ENCODE assay signal across 18 cellular contexts in the genomic region with DNA sequence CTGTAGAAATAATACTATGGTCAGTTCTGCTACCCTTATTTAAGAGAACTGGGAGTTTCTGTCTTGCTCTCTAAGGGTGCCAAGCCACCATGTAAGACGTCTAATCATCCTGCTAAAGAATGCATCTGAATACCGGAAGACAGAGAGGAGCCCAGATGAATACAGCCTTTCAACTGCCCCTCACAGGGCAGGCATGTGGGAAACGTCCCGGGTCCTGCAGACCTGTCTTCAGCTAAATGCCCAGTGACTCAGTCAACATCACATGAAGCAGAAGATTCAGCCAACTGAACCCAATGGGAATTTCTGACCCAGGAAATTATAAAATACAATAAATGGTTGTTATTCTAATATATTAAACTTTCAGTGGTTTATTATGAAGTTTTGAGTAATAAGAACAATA.
DNase-seq lines count a peak whose midpoint lies in the region; ATAC-seq and TF ChIP-seq lines count a peak whose summit lies in the region.
"Had no signal": no experiment of that assay in that cellular context is flagged by ENCODE, and none has a peak within 500 bp of the region (broad histone marks: within the 10 kb centered on the region; RNA-seq: fewer than 3 reads in every experiment).

No MANE protein-coding gene starts in this region.

- H4K20me1 ChIP-seq in neural progenitor cell (ENCODE audit: low read depth), result no peaks in the 10 kb centered on the region
- H4K20me1 ChIP-seq: BLaER1 treated with 17β-estradiol and CSF1 and Interleukin-3, amounts not matched to agents 10 nM and 100 nM had no signal

- H3K9ac ChIP-seq in neural progenitor cell, result no peak overlapping the region
- H3K9ac ChIP-seq: BLaER1 treated with 17β-estradiol and CSF1 and Interleukin-3, amounts not matched to agents 10 nM and 100 nM had no signal

- CTCF ChIA-PET in WTC11 (lab: Charles Lee), result no interaction called here
- CTCF ChIA-PET in RWPE1 (lab: Yijun Ruan, JAX), result no interaction called here

- H2AFZ ChIP-seq in neural progenitor cell (replicated peaks), result no peak overlapping the region

- no peak for TF ChIP-seq CTCF in WTC11 (IDR thresholded peaks at IDR 0.05)
- TF ChIP-seq CTCF in neural progenitor cell (IDR thresholded peaks at IDR 0.05), result no peak
- no peak for TF ChIP-seq CTCF in RWPE1 (conservative IDR thresholded peaks at IDR 0.05; ENCODE audit: low read depth)

- H3K36me3 Mint-ChIP-seq in WTC11, result no peaks in the 10 kb centered on the region
- H3K36me3 Mint-ChIP-seq in neural progenitor cell, result no peaks in the 10 kb centered on the region
- H3K36me3 Mint-ChIP-seq: CD8-positive, alpha-beta T cell had no signal

- POLR2A ChIA-PET in WTC11 (lab: Charles Lee) (no interaction called here), RWPE1 (lab: Yijun Ruan, JAX; ENCODE audit: low non-redundant PET) (no interaction called here)

- no peak overlapping the region for H3K4me3 Mint-ChIP-seq in WTC11
- H3K4me3 Mint-ChIP-seq in neural progenitor cell, result no peak overlapping the region
- H3K4me3 Mint-ChIP-seq: B cell; CD8-positive, alpha-beta T cell had no signal

- H3K79me2 ChIP-seq in neural progenitor cell (ENCODE audit: low read depth), result no peaks in the 10 kb centered on the region

- no peak overlapping the region for H3K4me2 ChIP-seq in neural progenitor cell
- H3K4me2 ChIP-seq: BLaER1 treated with 17β-estradiol and CSF1 and Interleukin-3, amounts not matched to agents 10 nM and 100 nM had no signal

- H3K27me3 Mint-ChIP-seq in WTC11 (ENCODE audit: low read depth), result no peaks in the 10 kb centered on the region
- H3K27me3 Mint-ChIP-seq in neural progenitor cell (ENCODE audit: insufficient read depth, low read depth), result no peaks in the 10 kb centered on the region
- H3K27me3 Mint-ChIP-seq: B cell had no signal

- peaks cover 7% of the 10 kb centered on the region for H3K4me1 ChIP-seq in neural progenitor cell
- H3K4me1 ChIP-seq: BLaER1 treated with 17β-estradiol and CSF1 and Interleukin-3, amounts not matched to agents 10 nM and 100 nM had no signal

- no peaks in the 10 kb centered on the region for H3K36me3 ChIP-seq in neural progenitor cell
- H3K36me3 ChIP-seq: BLaER1 treated with 17β-estradiol and CSF1 and Interleukin-3, amounts not matched to agents 10 nM and 100 nM; HAP-1 had no signal

- H3K9me3 Mint-ChIP-seq in WTC11 (no peaks in the 10 kb centered on the region; the same call in 1 of the 2 replicates), neural progenitor cell (no peaks in the 10 kb centered on the region)

- H3K27ac ChIP-seq in neural progenitor cell (no peak overlapping the region), RWPE1 (no peak overlapping the region)
- H3K27ac ChIP-seq: BLaER1 treated with 17β-estradiol and CSF1 and Interleukin-3, amounts not matched to agents 10 nM and 100 nM had no signal

- intact Hi-C loops in sciatic nerve (cut with DNase I), result no loop called here

- H3K27ac Mint-ChIP-seq in WTC11 (no peak overlapping the region), neural progenitor cell (no peak overlapping the region)
- H3K27ac Mint-ChIP-seq: B cell; CD8-positive, alpha-beta T cell had no signal

- no peaks in the 10 kb centered on the region for H3F3A ChIP-seq in neural progenitor cell (ENCODE audit: low read depth)

- no peaks in the 10 kb centered on the region for H3K9me3 ChIP-seq in neural progenitor cell (ENCODE audit: low read depth)
- H3K9me3 ChIP-seq: BLaER1 treated with 17β-estradiol and CSF1 and Interleukin-3, amounts not matched to agents 10 nM and 100 nM; HAP-1 had no signal

- DNase-seq in COLO829 (ENCODE audit: low spot score) (peak; percentile 14), WTC11 (ENCODE audit: low spot score) (no peak), foreskin melanocyte (peak; percentile 85), neural progenitor cell (ENCODE audit: low spot score) (peak; percentile 60), NCI-H2029 (lab: John Stamatoyannopoulos, UW) (no peak), RWPE1 (ENCODE audit: low spot score) (no peak), sciatic nerve (ENCODE audit: low spot score) (no peak)
- DNase-seq in stimulated activated CD4-positive, alpha-beta T cell treated with anti-CD3 and anti-CD28 coated beads, Interleukin-1b, Interleukin-23, amount 100 ng/mL, for 48 hours, result no peak
- DNase-seq: 8988T; CD8-positive, alpha-beta T cell; COR-L47; DMS 273 treated with DMSO at 0.1 percent for 48 hours; DMS53; DND-41; EL had no signal

- H3K4me1 Mint-ChIP-seq in WTC11, result peaks cover 21% of the 10 kb centered on the region
- peaks cover 7% of the 10 kb centered on the region for H3K4me1 Mint-ChIP-seq in neural progenitor cell
- H3K4me1 Mint-ChIP-seq: B cell had no signal

- no peaks in the 10 kb centered on the region for H3K27me3 ChIP-seq in neural progenitor cell
- H3K27me3 ChIP-seq: BLaER1 treated with 17β-estradiol and CSF1 and Interleukin-3, amounts not matched to agents 10 nM and 100 nM had no signal

- ATAC-seq in WTC11 (peak; percentile 70), sciatic nerve (no peak)
- ATAC-seq: CD8-positive, alpha-beta T cell had no signal

- H3K4me3 ChIP-seq in neural progenitor cell, result no peak overlapping the region
- H3K4me3 ChIP-seq: BLaER1 treated with 17β-estradiol and CSF1 and Interleukin-3, amounts not matched to agents 10 nM and 100 nM; HAP-1 had no signal

TF ChIP-seq in WTC11, 78 proteins besides CTCF, POLR2A, EP300 and RAD21 (continues in another document):
- TF ChIP-seq, protein P1, sequence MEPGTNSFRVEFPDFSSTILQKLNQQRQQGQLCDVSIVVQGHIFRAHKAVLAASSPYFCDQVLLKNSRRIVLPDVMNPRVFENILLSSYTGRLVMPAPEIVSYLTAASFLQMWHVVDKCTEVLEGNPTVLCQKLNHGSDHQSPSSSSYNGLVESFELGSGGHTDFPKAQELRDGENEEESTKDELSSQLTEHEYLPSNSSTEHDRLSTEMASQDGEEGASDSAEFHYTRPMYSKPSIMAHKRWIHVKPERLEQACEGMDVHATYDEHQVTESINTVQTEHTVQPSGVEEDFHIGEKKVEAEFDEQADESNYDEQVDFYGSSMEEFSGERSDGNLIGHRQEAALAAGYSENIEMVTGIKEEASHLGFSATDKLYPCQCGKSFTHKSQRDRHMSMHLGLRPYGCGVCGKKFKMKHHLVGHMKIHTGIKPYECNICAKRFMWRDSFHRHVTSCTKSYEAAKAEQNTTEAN (CRISPR knock-in tag; IDR thresholded peaks at IDR 0.05), result no peak
- TF ChIP-seq, protein P2, sequence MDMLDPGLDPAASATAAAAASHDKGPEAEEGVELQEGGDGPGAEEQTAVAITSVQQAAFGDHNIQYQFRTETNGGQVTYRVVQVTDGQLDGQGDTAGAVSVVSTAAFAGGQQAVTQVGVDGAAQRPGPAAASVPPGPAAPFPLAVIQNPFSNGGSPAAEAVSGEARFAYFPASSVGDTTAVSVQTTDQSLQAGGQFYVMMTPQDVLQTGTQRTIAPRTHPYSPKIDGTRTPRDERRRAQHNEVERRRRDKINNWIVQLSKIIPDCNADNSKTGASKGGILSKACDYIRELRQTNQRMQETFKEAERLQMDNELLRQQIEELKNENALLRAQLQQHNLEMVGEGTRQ (CRISPR knock-in tag; IDR thresholded peaks at IDR 0.05), result no peak
- TF ChIP-seq GABPB1 (CRISPR knock-in tag; IDR thresholded peaks at IDR 0.05) (no peak), NR3C1 (CRISPR knock-in tag; conservative IDR thresholded peaks at IDR 0.05; ENCODE audit: low read depth) (no peak), TEAD4 (CRISPR knock-in tag; IDR thresholded peaks at IDR 0.05) (no peak), FOXP1 (CRISPR knock-in tag; IDR thresholded peaks at IDR 0.05; ENCODE audit: borderline replicate concordance) (no peak), HMGA2 (CRISPR knock-in tag; IDR thresholded peaks at IDR 0.05) (no peak), NR1H2 (CRISPR knock-in tag; IDR thresholded peaks at IDR 0.05) (no peak), CREB1 (CRISPR knock-in tag; IDR thresholded peaks at IDR 0.05) (no peak), ZNF671 (CRISPR knock-in tag; IDR thresholded peaks at IDR 0.05) (no peak), SMAD4 (CRISPR knock-in tag; IDR thresholded peaks at IDR 0.05) (no peak), ELF4 (CRISPR knock-in tag; IDR thresholded peaks at IDR 0.05; ENCODE audit: low read depth) (no peak), FOXJ3 (CRISPR knock-in tag; IDR thresholded peaks at IDR 0.05; ENCODE audit: borderline replicate concordance) (no peak)
- TF ChIP-seq, protein P3, sequence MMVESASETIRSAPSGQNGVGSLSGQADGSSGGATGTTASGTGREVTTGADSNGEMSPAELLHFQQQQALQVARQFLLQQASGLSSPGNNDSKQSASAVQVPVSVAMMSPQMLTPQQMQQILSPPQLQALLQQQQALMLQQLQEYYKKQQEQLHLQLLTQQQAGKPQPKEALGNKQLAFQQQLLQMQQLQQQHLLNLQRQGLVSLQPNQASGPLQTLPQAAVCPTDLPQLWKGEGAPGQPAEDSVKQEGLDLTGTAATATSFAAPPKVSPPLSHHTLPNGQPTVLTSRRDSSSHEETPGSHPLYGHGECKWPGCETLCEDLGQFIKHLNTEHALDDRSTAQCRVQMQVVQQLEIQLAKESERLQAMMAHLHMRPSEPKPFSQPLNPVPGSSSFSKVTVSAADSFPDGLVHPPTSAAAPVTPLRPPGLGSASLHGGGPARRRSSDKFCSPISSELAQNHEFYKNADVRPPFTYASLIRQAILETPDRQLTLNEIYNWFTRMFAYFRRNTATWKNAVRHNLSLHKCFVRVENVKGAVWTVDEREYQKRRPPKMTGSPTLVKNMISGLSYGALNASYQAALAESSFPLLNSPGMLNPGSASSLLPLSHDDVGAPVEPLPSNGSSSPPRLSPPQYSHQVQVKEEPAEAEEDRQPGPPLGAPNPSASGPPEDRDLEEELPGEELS (CRISPR knock-in tag; IDR thresholded peaks at IDR 0.05), result no peak
- TF ChIP-seq, protein P4, sequence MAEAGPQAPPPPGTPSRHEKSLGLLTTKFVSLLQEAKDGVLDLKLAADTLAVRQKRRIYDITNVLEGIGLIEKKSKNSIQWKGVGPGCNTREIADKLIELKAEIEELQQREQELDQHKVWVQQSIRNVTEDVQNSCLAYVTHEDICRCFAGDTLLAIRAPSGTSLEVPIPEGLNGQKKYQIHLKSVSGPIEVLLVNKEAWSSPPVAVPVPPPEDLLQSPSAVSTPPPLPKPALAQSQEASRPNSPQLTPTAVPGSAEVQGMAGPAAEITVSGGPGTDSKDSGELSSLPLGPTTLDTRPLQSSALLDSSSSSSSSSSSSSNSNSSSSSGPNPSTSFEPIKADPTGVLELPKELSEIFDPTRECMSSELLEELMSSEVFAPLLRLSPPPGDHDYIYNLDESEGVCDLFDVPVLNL (CRISPR knock-in tag; IDR thresholded peaks at IDR 0.05; ENCODE audit: borderline replicate concordance, low read depth), result no peak

Comparison
In these comparisons a context has a peak if more than half of its experiments do, and no peak if none do; other contexts are left out.
1. DNase-seq: peak in COLO829 (single experiment), foreskin melanocyte (single experiment) and neural progenitor cell (single experiment); none in WTC11 (single experiment), NCI-H2029 (single experiment), stimulated activated CD4-positive, alpha-beta T cell treated with anti-CD3 and anti-CD28 coated beads, Interleukin-1b, Interleukin-23, amount 100 ng/mL, for 48 hours (single experiment), RWPE1 (single experiment) and sciatic nerve (single experiment).